ENCODE assay signal across 1 cellular context in genomic region chr15:70437089-70437488, GRCh38.
TF ChIP-seq lines count a peak whose summit lies in the region.

No MANE protein-coding gene starts in this region.

TF ChIP-seq in HepG2, 621 proteins besides CTCF, POLR2A, EP300 and RAD21 (continued from another document):
- TF ChIP-seq MIXL1 (CRISPR knock-in tag; IDR thresholded peaks at IDR 0.05) (0 out of 2 replicates have a peak, but pooled peaks have one; percentile 22), NCOA1 (CRISPR knock-in tag; IDR thresholded peaks at IDR 0.05) (no peak), ZNF644 (CRISPR knock-in tag; IDR thresholded peaks at IDR 0.05; ENCODE audit: low read depth) (peak; percentile 57; the same call in 1 of the 2 replicates), ZNF781 (CRISPR knock-in tag; IDR thresholded peaks at IDR 0.05; ENCODE audit: borderline replicate concordance, not compliant biosample characterization) (no peak), TFDP2 (CRISPR knock-in tag; IDR thresholded peaks at IDR 0.05) (peak; percentile 85), ZNF556 (CRISPR knock-in tag; IDR thresholded peaks at IDR 0.05; ENCODE audit: borderline replicate concordance) (0 out of 2 replicates have a peak, but pooled peaks have one; percentile 29), ETV5 (CRISPR knock-in tag; IDR thresholded peaks at IDR 0.05; ENCODE audit: borderline replicate concordance) (peak; percentile 78; the same call in 1 of the 2 replicates), ZNF574 (CRISPR knock-in tag; IDR thresholded peaks at IDR 0.05) (peak; percentile 98), ATF7 (IDR thresholded peaks at IDR 0.05) (no peak), ATF7 (CRISPR knock-in tag; IDR thresholded peaks at IDR 0.05) (no peak), TEAD3 (CRISPR knock-in tag; optimal IDR thresholded peaks at IDR 0.05; ENCODE audit: borderline replicate concordance) (peak; percentile 21), TFE3 (CRISPR knock-in tag; IDR thresholded peaks at IDR 0.05) (peak; percentile 80), DPF2 (CRISPR knock-in tag; IDR thresholded peaks at IDR 0.05; ENCODE audit: borderline replicate concordance, low read depth) (0 out of 2 replicates have a peak, but pooled peaks have one; percentile 25), ZNF766 (CRISPR knock-in tag; IDR thresholded peaks at IDR 0.05; ENCODE audit: borderline replicate concordance) (no peak), FOXA3 (CRISPR knock-in tag; IDR thresholded peaks at IDR 0.05) (peak; percentile 9; the same call in 1 of the 2 replicates), HDAC2 (CRISPR knock-in tag; IDR thresholded peaks at IDR 0.05) (peak; percentile 61; the same call in 1 of the 2 replicates)
TF ChIP-seq in HepG2: peak in this region for 48.
